Comparison of ENCODE assay signal across 27 cellular contexts in the genomic region with DNA sequence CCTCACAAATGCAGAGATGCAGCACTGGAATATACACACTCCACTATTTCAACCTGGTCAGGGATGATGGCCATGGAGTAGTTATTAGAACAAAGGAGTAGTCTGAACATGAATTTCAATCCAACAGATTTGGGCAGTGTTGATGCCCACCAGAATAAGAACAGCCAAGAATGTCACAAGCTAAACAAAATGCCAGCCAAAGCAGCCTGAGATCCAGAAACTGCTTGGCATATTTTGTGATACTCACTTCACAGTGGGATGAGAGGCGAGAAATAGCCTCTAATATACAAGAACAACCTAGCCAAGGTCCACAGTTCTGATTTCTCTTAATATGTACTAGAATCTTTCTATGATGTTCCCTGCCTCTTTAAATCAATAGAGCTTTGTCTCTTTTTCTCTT. TPM values are rescaled to one million over a fixed set of nuclear protein-coding genes. Genes with fewer than 3 reads are reported as not detected.
DNase-seq lines count a peak whose midpoint lies in the region; ATAC-seq and TF ChIP-seq lines count a peak whose summit lies in the region.
"Had no signal": no experiment of that assay in that cellular context is flagged by ENCODE, and none has a peak within 500 bp of the region (broad histone marks: within the 10 kb centered on the region; RNA-seq: fewer than 3 reads in every experiment).

No MANE protein-coding gene starts in this region.

- no peaks in the 10 kb centered on the region for H3K9me3 ChIP-seq in neural progenitor cell (ENCODE audit: low read depth)
- H3K9me3 ChIP-seq: left lung, SK-N-SH had no signal

- H3K4me3 ChIP-seq in neural progenitor cell: no peak overlapping the region
- H3K4me3 ChIP-seq: left lung, PC-9 had no signal

- peaks cover 26% of the 10 kb centered on the region for H3F3A ChIP-seq in neural progenitor cell (ENCODE audit: low read depth)

- H3K27me3 ChIP-seq in neural progenitor cell: no peaks in the 10 kb centered on the region
- H3K27me3 ChIP-seq: left lung had no signal

- peak overlapping the region; percentile 84 to 91 for H3K27ac Mint-ChIP-seq in activated naive CD4-positive, alpha-beta T cell treated with anti-CD3 and anti-CD28 coated beads, Interleukin-2, amount 50 U/mL, for 72 hours
- peak overlapping the region; percentile 19 for H3K27ac Mint-ChIP-seq in activated naive CD8-positive, alpha-beta T cell
- peak overlapping the region in 1 of 2 donors; percentile 78 for H3K27ac Mint-ChIP-seq in stimulated activated naive CD8-positive, alpha-beta T cell treated with anti-CD3 and anti-CD28 coated beads, Interleukin-15, amount 100 ng/mL, for 72 hours
- H3K27ac Mint-ChIP-seq in neural progenitor cell: no peak overlapping the region
- H3K27ac Mint-ChIP-seq: activated naive CD4-positive, alpha-beta T cell treated with anti-CD3 and anti-CD28 coated beads, Interleukin-2, amount 10 ng/mL, durations not matched to agents 7 days and 5 days; WTC11 had no signal

- H3K36me3 Mint-ChIP-seq in activated naive CD4-positive, alpha-beta T cell treated with anti-CD3 and anti-CD28 coated beads, Interleukin-2, amount 50 U/mL, for 72 hours: peaks cover 0 to 4% of the 10 kb centered on the region in 2 donors
- no peaks in the 10 kb centered on the region for H3K36me3 Mint-ChIP-seq in activated naive CD8-positive, alpha-beta T cell
- H3K36me3 Mint-ChIP-seq in neural progenitor cell: peaks cover 2% of the 10 kb centered on the region
- H3K36me3 Mint-ChIP-seq: activated naive CD4-positive, alpha-beta T cell treated with anti-CD3 and anti-CD28 coated beads, Interleukin-2, amount 10 ng/mL, durations not matched to agents 7 days and 5 days; WTC11 had no signal

- H3K4me3 Mint-ChIP-seq in activated naive CD8-positive, alpha-beta T cell: peak overlapping the region; percentile 60
- H3K4me3 Mint-ChIP-seq in stimulated activated naive CD8-positive, alpha-beta T cell treated with anti-CD3 and anti-CD28 coated beads, Interleukin-15, amount 100 ng/mL, for 72 hours: peak overlapping the region; percentile 68 to 71
- H3K4me3 Mint-ChIP-seq in neural progenitor cell: no peak overlapping the region
- H3K4me3 Mint-ChIP-seq: activated naive CD4-positive, alpha-beta T cell treated with anti-CD3 and anti-CD28 coated beads, Interleukin-2, amount 10 ng/mL, durations not matched to agents 7 days and 5 days; WTC11 had no signal

- H3K4me1 Mint-ChIP-seq in activated naive CD8-positive, alpha-beta T cell (ENCODE audit: low read depth): peaks cover 38% of the 10 kb centered on the region
- H3K4me1 Mint-ChIP-seq in stimulated activated naive CD8-positive, alpha-beta T cell treated with anti-CD3 and anti-CD28 coated beads, Interleukin-15, amount 100 ng/mL, for 72 hours: peaks cover 68% of the 10 kb centered on the region
- H3K4me1 Mint-ChIP-seq in neural progenitor cell: peaks cover 83% of the 10 kb centered on the region

- H3K4me2 ChIP-seq in neural progenitor cell: no peak overlapping the region
- H3K4me2 ChIP-seq: PC-9, SK-N-SH had no signal

- ATAC-seq in activated naive CD4-positive, alpha-beta T cell treated with anti-CD3 and anti-CD28 coated beads, Interleukin-2, amount 50 U/mL, for 72 hours: no peak
- no peak for ATAC-seq in stimulated activated naive CD8-positive, alpha-beta T cell treated with anti-CD3 and anti-CD28 coated beads, Interleukin-15, amount 100 ng/mL, for 72 hours
- no peak for ATAC-seq in GM21447 (IDR thresholded peaks at IDR 0.05; ENCODE audit: unreplicated experiment)
- ATAC-seq: HCT116, left lung, Right ventricle myocardium inferior, WTC11 had no signal

- no peak overlapping the region for H2AFZ ChIP-seq in neural progenitor cell (replicated peaks)
- H2AFZ ChIP-seq: PC-9 had no signal

- no peak overlapping the region for H3K9ac ChIP-seq in neural progenitor cell
- H3K9ac ChIP-seq: SK-N-SH had no signal

- peaks cover 61% of the 10 kb centered on the region for H3K4me1 ChIP-seq in neural progenitor cell

- H3K9me3 Mint-ChIP-seq in activated naive CD4-positive, alpha-beta T cell treated with anti-CD3 and anti-CD28 coated beads, Interleukin-2, amount 50 U/mL, for 72 hours: no peaks in the 10 kb centered on the region
- H3K9me3 Mint-ChIP-seq in activated naive CD8-positive, alpha-beta T cell (ENCODE audit: low read depth): no peaks in the 10 kb centered on the region
- no peaks in the 10 kb centered on the region for H3K9me3 Mint-ChIP-seq in stimulated activated naive CD8-positive, alpha-beta T cell treated with anti-CD3 and anti-CD28 coated beads, Interleukin-15, amount 100 ng/mL, for 72 hours
- H3K9me3 Mint-ChIP-seq in neural progenitor cell: peaks cover 2% of the 10 kb centered on the region
- H3K9me3 Mint-ChIP-seq: activated naive CD4-positive, alpha-beta T cell treated with anti-CD3 and anti-CD28 coated beads, Interleukin-2, amount 10 ng/mL, durations not matched to agents 7 days and 5 days; WTC11 had no signal

- no peaks in the 10 kb centered on the region for H3K27me3 Mint-ChIP-seq in activated naive CD8-positive, alpha-beta T cell
- peaks cover 6% of the 10 kb centered on the region for H3K27me3 Mint-ChIP-seq in stimulated activated naive CD8-positive, alpha-beta T cell treated with anti-CD3 and anti-CD28 coated beads, Interleukin-15, amount 100 ng/mL, for 72 hours
- peaks cover 17% of the 10 kb centered on the region for H3K27me3 Mint-ChIP-seq in neural progenitor cell (ENCODE audit: insufficient read depth, low read depth)

- H4K20me1 ChIP-seq in neural progenitor cell (ENCODE audit: low read depth): no peaks in the 10 kb centered on the region

- H3K27ac ChIP-seq in neural progenitor cell: no peak overlapping the region
- H3K27ac ChIP-seq: HL-60, left lung, PC-9 had no signal

- no peaks in the 10 kb centered on the region for H3K79me2 ChIP-seq in neural progenitor cell (ENCODE audit: low read depth)

- H3K36me3 ChIP-seq in neural progenitor cell: no peaks in the 10 kb centered on the region
- H3K36me3 ChIP-seq: left lung had no signal

- DNase-seq in activated naive CD4-positive, alpha-beta T cell treated with anti-CD3 and anti-CD28 coated beads, Interleukin-2, amount 50 U/mL, for 72 hours (ENCODE audit: low spot score in 2 of 2): no peak
- no peak for DNase-seq in activated naive CD4-positive, alpha-beta T cell treated with anti-CD3 and anti-CD28 coated beads, Interleukin-2, amount 50 U/mL, for 16 hours
- DNase-seq in globus pallidus (ENCODE audit: low spot score) (peak; percentile 41), COLO829 (ENCODE audit: low spot score) (no peak), neural progenitor cell (ENCODE audit: low spot score) (no peak)
- no peak for DNase-seq in stimulated activated naive CD8-positive, alpha-beta T cell treated with anti-CD3 and anti-CD28 coated beads, Interleukin-15, amount 100 ng/mL, for 72 hours
- DNase-seq: activated CD4-positive, alpha-beta T cell treated with anti-CD3 and anti-CD28 coated beads, Interleukin-2, amount 50 U/mL, for 4 hours; activated CD8-positive, alpha-beta memory T cell treated with anti-CD3 and anti-CD28 coated beads, Interleukin-2, amount 50 U/mL, for 48 hours; activated naive CD4-positive, alpha-beta T cell treated with anti-CD3 and anti-CD28 coated beads, Interleukin-2, amount 10 ng/mL, durations not matched to agents 7 days and 5 days; cortex of kidney; DMS153; effector memory CD4-positive, alpha-beta T cell; left lung; MM.1S; NCI-H1105 treated with DMSO at 0.1 percent for 48 hours; NCI-H1930; NCI-H526; NK-92 treated with Interleukin-12 subunit alpha and Interleukin-12 subunit beta, amount 100 ng/mL, for 24 hours; occipital lobe; PC-9; SK-N-SH had no signal

- no peak for TF ChIP-seq CTCF in neural progenitor cell (IDR thresholded peaks at IDR 0.05)

RNA-seq across cellular contexts. Expression of a gene that starts 58.6 kb away (rescaled TPM):
- 10 to 100 TPM; 26.8 to 28.7 TPM for total RNA-seq in activated naive CD4-positive, alpha-beta T cell treated with anti-CD3 and anti-CD28 coated beads, Interleukin-2, amount 50 U/mL, for 72 hours
- total RNA-seq in neural progenitor cell (ENCODE audit: low replicate concordance): 5.2 and 7.2 TPM in 2 replicates
